ENCODE assay signal across 8 cellular contexts in genomic region chr12:53728206-53728605, GRCh38. TPM values are rescaled to one million over a fixed set of nuclear protein-coding genes. Genes with fewer than 3 reads are reported as not detected.
A peak's percentile ranks its signal among the peaks of the same experiment; 100 is the strongest.
DNase-seq lines count a peak whose midpoint lies in the region; ATAC-seq and TF ChIP-seq lines count a peak whose summit lies in the region.

No MANE protein-coding gene starts in this region.

- no peaks in the 10 kb centered on the region for H3K27me3 ChIP-seq in CD4-positive, alpha-beta T cell (ENCODE audit: control insufficient read depth, insufficient read depth, low read length)
- H3K27me3 ChIP-seq in neural cell (ENCODE audit: insufficient read depth, low read depth, low read length): no peaks in the 10 kb centered on the region

- H3K27ac Mint-ChIP-seq in CD4-positive, alpha-beta T cell: peak overlapping the region; percentile 82

- CTCF ChIA-PET in CD4-positive, alpha-beta T cell (lab: Charles Lee): interaction anchor here (0.8 to 3.5 kb wide), 5 partner anchors 17 to 53 kb away, joined by 3 to 57 read pairs (median 8); partner anchors contain the start of gene ATP5MC2

- peaks cover 31% of the 10 kb centered on the region for H3K36me3 Mint-ChIP-seq in CD4-positive, alpha-beta T cell (ENCODE audit: low read depth)

- H3K9me3 ChIP-seq in CD4-positive, alpha-beta T cell (ENCODE audit: control insufficient read depth, low read length): no peaks in the 10 kb centered on the region
- H3K9me3 ChIP-seq in neural cell (ENCODE audit: low read length): no peaks in the 10 kb centered on the region

- peaks cover 18% of the 10 kb centered on the region for H3K79me2 ChIP-seq in neural cell (replicated peaks; ENCODE audit: insufficient read depth, low read length)

- H2AFZ ChIP-seq in neural cell (ENCODE audit: low read depth, low read length): peak overlapping the region; percentile 46

- no peak for ATAC-seq in CD4-positive, alpha-beta T cell (ENCODE audit: poor library complexity)
- ATAC-seq in GM18909 (IDR thresholded peaks at IDR 0.05; ENCODE audit: poor library complexity, unreplicated experiment) (no peak), HG03442 (IDR thresholded peaks at IDR 0.05; ENCODE audit: unreplicated experiment) (no peak), GM21737 (IDR thresholded peaks at IDR 0.05; ENCODE audit: unreplicated experiment) (no peak)

- peak overlapping the region; percentile 82 for H3K4me3 ChIP-seq in LNCaP clone FGC (ENCODE audit: low read depth, low read length)
- peak overlapping the region; percentile 78 for H3K4me3 ChIP-seq in neural cell (ENCODE audit: low read length)

- no peak for TF ChIP-seq RAD21 in neural cell (conservative IDR thresholded peaks at IDR 0.05)

- peak overlapping the region; percentile 52 for H3K27ac ChIP-seq in CD4-positive, alpha-beta T cell (ENCODE audit: low read depth, low read length)
- H3K27ac ChIP-seq in cingulate gyrus (ENCODE audit: low read depth, low read length) (peak overlapping the region; percentile 81), neural cell (ENCODE audit: low read length) (peak overlapping the region; percentile 74)

- H3K9ac ChIP-seq in neural cell (ENCODE audit: low read length): peak overlapping the region; percentile 61

- peak overlapping the region; percentile 92 for H3K4me3 Mint-ChIP-seq in CD4-positive, alpha-beta T cell

- H4K20me1 ChIP-seq in neural cell (ENCODE audit: insufficient read depth): no peaks in the 10 kb centered on the region

- peak overlapping the region; percentile 60 for H3K4me2 ChIP-seq in neural cell (ENCODE audit: low read length)

- no peaks in the 10 kb centered on the region for H3F3A ChIP-seq in neural cell (ENCODE audit: insufficient read depth, low read length, poor library complexity, severe bottlenecking)

- intact Hi-C loops in CD4-positive, alpha-beta T cell (cut with DNase I, micrococcal nuclease): loop anchor here in 1 of 2 experiments (2.0 to 5.0 kb wide), 5 partner anchors 15 to 721 kb away; partner anchors contain the start of genes ATF7, EIF4B and TARBP2

- POLR2A ChIA-PET in CD4-positive, alpha-beta T cell (lab: Charles Lee): interaction anchor here (0.6 to 3.3 kb wide), 11 partner anchors 9 to 227 kb away, joined by 3 to 19 read pairs (median 3); partner anchors contain the start of gene TARBP2

- H3K27me3 Mint-ChIP-seq in CD4-positive, alpha-beta T cell: no peaks in the 10 kb centered on the region

- no peaks in the 10 kb centered on the region for H3K9me3 Mint-ChIP-seq in CD4-positive, alpha-beta T cell

- TF ChIP-seq CTCF in CD4-positive, alpha-beta T cell (IDR thresholded peaks at IDR 0.05): no peak
- TF ChIP-seq CTCF in LNCaP clone FGC (IDR thresholded peaks at IDR 0.05; ENCODE audit: control insufficient read depth, extremely low read depth, insufficient read depth): no peak
- TF ChIP-seq CTCF in neural cell (IDR thresholded peaks at IDR 0.05; ENCODE audit: poor library complexity, severe bottlenecking): no peak

- no peak for DNase-seq in CD4-positive, alpha-beta T cell
- DNase-seq in LNCaP clone FGC (ENCODE audit: low read depth) (no peak), hypothalamus (lab: John Stamatoyannopoulos, UW) (no peak)

- peaks cover 38% of the 10 kb centered on the region for H3K4me1 Mint-ChIP-seq in CD4-positive, alpha-beta T cell (ENCODE audit: low read depth)

- no peak for TF ChIP-seq EP300 in neural cell (conservative IDR thresholded peaks at IDR 0.05; ENCODE audit: poor library complexity, severe bottlenecking)

- no peaks in the 10 kb centered on the region for H3K9me2 ChIP-seq in neural cell (ENCODE audit: insufficient read depth, low read length)

- H3K36me3 ChIP-seq in neural cell (ENCODE audit: insufficient read depth, low read length): peaks cover 8% of the 10 kb centered on the region

TF ChIP-seq in neural cell, 6 proteins besides CTCF, POLR2A, EP300 and RAD21:
- TF ChIP-seq SMC3 (conservative IDR thresholded peaks at IDR 0.05; ENCODE audit: poor library complexity) (no peak), REST (IDR thresholded peaks at IDR 0.05; ENCODE audit: borderline replicate concordance) (no peak)

RNA-seq across cellular contexts. Expression of gene CALCOCO1, which starts 1.0 kb away (rescaled TPM):
- 10 to 100 TPM; 66.8 to 69.3 TPM for total RNA-seq in CD4-positive, alpha-beta T cell
- 169 and 187 TPM in 2 replicates for polyA plus RNA-seq in neural cell
- 134 and 165 TPM in 2 replicates for polyA minus RNA-seq in neural cell

RNA-seq across cellular contexts. Expression of gene CISTR, which starts 23.6 kb away (rescaled TPM):
- total RNA-seq in CD4-positive, alpha-beta T cell: not detected
- polyA plus RNA-seq in neural cell: not detected in 2 replicates
- not detected in 2 replicates for polyA minus RNA-seq in neural cell

RNA-seq across cellular contexts. Expression of gene ATP5MC2, which starts 52.3 kb away (rescaled TPM):
- 100 to 1,000 TPM; 235 to 245 TPM for total RNA-seq in CD4-positive, alpha-beta T cell
- 227 and 331 TPM in 2 replicates for polyA plus RNA-seq in neural cell
- polyA minus RNA-seq in neural cell: 77.7 and 89.9 TPM in 2 replicates
